ENCODE assay signal across 8 cellular contexts in the genomic region with DNA sequence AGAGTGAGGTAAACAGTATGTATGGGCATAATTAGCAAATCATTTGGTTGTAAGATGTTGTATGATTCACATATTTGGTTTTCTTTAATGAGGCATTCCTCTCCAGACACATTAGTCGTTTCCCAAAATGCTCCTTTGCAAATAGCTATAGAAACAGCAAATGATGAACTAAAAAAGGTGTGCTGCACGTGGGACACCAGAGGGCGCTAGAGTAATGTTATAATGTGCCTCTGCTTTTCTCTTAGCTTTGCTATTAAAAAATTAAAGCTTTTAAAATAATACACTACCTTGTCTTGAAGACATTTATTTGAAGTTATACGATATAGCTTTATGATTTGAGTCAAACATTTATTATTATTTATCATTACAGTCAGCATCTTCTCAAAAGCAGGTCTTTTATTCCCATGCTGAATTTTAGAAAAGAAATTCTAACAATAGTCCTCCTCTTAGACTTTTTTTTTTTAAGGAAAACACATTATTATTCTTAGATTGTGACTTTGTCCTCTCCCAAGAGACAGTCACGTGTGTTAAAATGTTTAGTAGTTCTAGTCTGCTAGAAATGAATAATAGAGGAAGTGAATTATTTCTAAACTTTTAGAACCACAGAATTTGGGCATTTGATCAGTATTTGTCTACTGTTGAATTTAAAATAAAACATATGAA.
DNase-seq lines count a peak whose midpoint lies in the region; ATAC-seq, FAIRE-seq and TF ChIP-seq lines count a peak whose summit lies in the region.

No MANE protein-coding gene starts in this region.

- 2% methylated on average over 5 of the region's 5 CpGs for WGBS in HepG2 (ENCODE audit: low lambda C conversion rate)

- H3K36me3 Mint-ChIP-seq in chondrocyte (ENCODE audit: low read depth), result peaks cover 3% of the 10 kb centered on the region

- peak; percentile 63 for ATAC-seq in GM18498 (IDR thresholded peaks at IDR 0.05; ENCODE audit: unreplicated experiment)
- no peak for ATAC-seq in HepG2
- no peak for ATAC-seq in HG03039 (IDR thresholded peaks at IDR 0.05; ENCODE audit: unreplicated experiment)

- no peak overlapping the region for H3K4me2 ChIP-seq in HepG2 (ENCODE audit: low read depth, low read length)

- peak; percentile 58 for FAIRE-seq in HepG2 (lab: Jason Lieb, UNC)

- H3K79me2 ChIP-seq in HepG2 (ENCODE audit: insufficient read depth, low read length), result no peaks in the 10 kb centered on the region

- no peak overlapping the region for H3K9ac ChIP-seq in HepG2 (ENCODE audit: insufficient read depth, low read depth, low read length)

- intact Hi-C loops in HepG2 (cut with micrococcal nuclease; ENCODE audit: unreplicated experiment), result loop anchor here (5.0 to 10.0 kb wide), 4 partner anchors 95 to 672 kb away; a partner anchor contains a TSS

- BruUV-seq in HepG2 (replicated peaks; lab: Mats Ljungman, UMichigan), result no TSS peak

- POLR2A ChIA-PET in HepG2 (lab: Yijun Ruan, JAX), result no interaction called here

- H3K4me3 Mint-ChIP-seq in chondrocyte (ENCODE audit: unreplicated experiment), result no peak overlapping the region

- H3K27me3 ChIP-seq in HepG2 (ENCODE audit: control insufficient read depth in 1 of 2, insufficient read depth in 2 of 2, low read length in 2 of 2), result peaks cover 2 to 16% of the 10 kb centered on the region in 2 experiments; a peak in 4 of 5 replicates

- H3K4me1 ChIP-seq in HepG2 (ENCODE audit: insufficient read depth, low read length), result 0 out of 2 replicates have a peak, but pooled peaks cover 4% of the 10 kb centered on the region

- TF ChIP-seq RAD21 in HepG2 (CRISPR knock-in tag; IDR thresholded peaks at IDR 0.05), result peak; percentile 48; the same call in 1 of the 2 replicates

- no peak overlapping the region for H2AFZ ChIP-seq in HepG2 (ENCODE audit: low read length)

- CTCF ChIA-PET in HepG2 (lab: Yijun Ruan, JAX; ENCODE audit: low intra/inter-chr PET ratio, low total read pairs), result interaction anchor here (1.2 to 1.8 kb wide), 2 partner anchors 110 to 400 kb away, joined by 4 to 6 read pairs; no protein-coding TSS in a partner anchor

- in situ Hi-C loops in HepG2 (cut with HindIII; ENCODE audit: extremely low pct_ligation_motif_present, low pct_unique_long_range_greater_than_20kb), result loop anchor here (25.0 kb wide), 1 partner anchor 652 kb away; no protein-coding TSS in a partner anchor

- peak overlapping the region; percentile 69 for H3K27ac Mint-ChIP-seq in chondrocyte (ENCODE audit: unreplicated experiment)

- H3K9me3 ChIP-seq in HepG2 (ENCODE audit: low read length), result no peaks in the 10 kb centered on the region

- H3K27me3 Mint-ChIP-seq in chondrocyte (ENCODE audit: low read depth), result peaks cover 7% of the 10 kb centered on the region

- H4K20me1 ChIP-seq in HepG2 (ENCODE audit: insufficient read depth, low read length), result no peaks in the 10 kb centered on the region

- no peaks in the 10 kb centered on the region for H3K36me3 ChIP-seq in HepG2 (replicated peaks in 1 of 2; ENCODE audit: control insufficient read depth in 1 of 2, insufficient read depth in 2 of 2, low read length in 2 of 2)

- H3K27ac ChIP-seq in HepG2 (ENCODE audit: extremely low read length, insufficient read depth, low read length), result no peak overlapping the region

- H3K9me3 Mint-ChIP-seq in chondrocyte (ENCODE audit: low read depth), result no peaks in the 10 kb centered on the region

- TF ChIP-seq EP300 in HepG2 (IDR thresholded peaks at IDR 0.05; ENCODE audit: low read depth in 2 of 2, low read length in 2 of 2), result no peak
- TF ChIP-seq EP300 in HepG2 (CRISPR knock-in tag; IDR thresholded peaks at IDR 0.05; ENCODE audit: borderline replicate concordance), result no peak

- H3K4me1 Mint-ChIP-seq in chondrocyte (ENCODE audit: low read depth), result peaks cover 53% of the 10 kb centered on the region

- H3K4me3 ChIP-seq in HepG2 (replicated peaks in 1 of 3; ENCODE audit: insufficient read depth in 1 of 3, low read depth in 2 of 3, low read length in 3 of 3), result no peak overlapping the region

- TF ChIP-seq CTCF in chondrocyte (IDR thresholded peaks at IDR 0.05) (peak; percentile 99), HepG2 (CRISPR knock-in tag; IDR thresholded peaks at IDR 0.05) (peak; percentile 77)

- DNase-seq in AG08395 (ENCODE audit: low spot score), result peak; percentile 53
- peak; percentile 59 for DNase-seq in NCI-H146 treated with DMSO at 0.1 percent for 48 hours (lab: John Stamatoyannopoulos, UW; ENCODE audit: unreplicated experiment)
- peak; percentile 2 for DNase-seq in T1000 (lab: John Stamatoyannopoulos, UW)
- DNase-seq in chondrocyte (ENCODE audit: low spot score), result no peak
- peak; percentile 45 for DNase-seq in HepG2 (ENCODE audit: low spot score)
- peak; percentile 15 for DNase-seq in stimulated activated CD8-positive, alpha-beta memory T cell treated with anti-CD3 and anti-CD28 coated beads, Interleukin-4, amount 100 ng/mL, for 24 hours (ENCODE audit: low read depth)

- no peak for TF ChIP-seq POLR2A in HepG2 (IDR thresholded peaks at IDR 0.05; ENCODE audit: insufficient read depth in 1 of 2, low read depth in 2 of 2, low read length in 2 of 2)

TF ChIP-seq in HepG2, 621 proteins besides CTCF, POLR2A, EP300 and RAD21:
- peak; percentile 87 for TF ChIP-seq STAG1 (CRISPR knock-in tag; IDR thresholded peaks at IDR 0.05)
- TF ChIP-seq SMC3 (IDR thresholded peaks at IDR 0.05; ENCODE audit: low read length), result peak; percentile 77
- TF ChIP-seq, protein P1, sequence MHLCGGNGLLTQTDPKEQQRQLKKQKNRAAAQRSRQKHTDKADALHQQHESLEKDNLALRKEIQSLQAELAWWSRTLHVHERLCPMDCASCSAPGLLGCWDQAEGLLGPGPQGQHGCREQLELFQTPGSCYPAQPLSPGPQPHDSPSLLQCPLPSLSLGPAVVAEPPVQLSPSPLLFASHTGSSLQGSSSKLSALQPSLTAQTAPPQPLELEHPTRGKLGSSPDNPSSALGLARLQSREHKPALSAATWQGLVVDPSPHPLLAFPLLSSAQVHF (CRISPR knock-in tag; IDR thresholded peaks at IDR 0.05), result no peak
